In the genomic region with DNA sequence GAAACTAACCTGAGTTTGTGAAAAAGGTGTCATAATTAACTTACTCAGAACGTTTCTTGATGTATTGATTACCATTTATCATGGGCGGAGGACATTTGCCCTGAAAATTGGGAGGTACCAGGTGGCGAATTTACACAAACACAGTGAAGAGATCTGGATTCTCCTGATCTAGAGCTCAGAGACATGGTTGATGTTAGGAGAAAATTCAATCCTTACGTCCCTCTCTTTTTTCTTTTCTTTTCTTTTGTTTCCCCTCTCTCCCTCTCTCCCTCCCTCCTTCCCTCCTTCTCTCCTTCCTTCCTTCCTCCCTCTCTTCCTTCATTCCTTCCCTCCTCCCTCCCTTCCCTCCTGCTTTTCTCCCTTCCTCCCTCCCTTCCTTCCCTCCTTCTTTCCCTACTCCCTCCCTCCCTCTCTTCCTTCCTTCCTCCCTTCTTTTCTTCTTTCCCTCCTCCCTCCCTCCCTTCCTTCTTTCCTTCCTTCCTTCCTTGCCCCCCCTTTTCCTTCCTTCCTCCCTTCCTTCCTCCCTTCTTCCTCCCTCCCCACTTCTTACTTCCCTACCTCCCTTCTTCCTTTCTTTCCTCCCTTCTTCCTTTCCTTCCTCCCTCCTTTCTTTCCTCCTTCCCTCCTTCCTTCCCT, we compare ENCODE assay signal across 8 cellular contexts.
"Had no signal": no experiment of that assay in that cellular context is flagged by ENCODE, and none has a peak within 500 bp of the region (broad histone marks: within the 10 kb centered on the region; RNA-seq: fewer than 3 reads in every experiment).

No MANE protein-coding gene starts in this region.

- DNase-seq: GDM1, GF-D8 had no signal

- FAIRE-seq: G401.6, GM12878, GM12891, GM12892, GM18507, GM19239 had no signal

- H3K4me3 ChIP-seq: GM12878 had no signal

- ATAC-seq: GM12878 had no signal
